ENCODE assay signal across 8 cellular contexts in genomic region chrX:6021316-6022091, GRCh38.
A peak's percentile ranks its signal among the peaks of the same experiment; 100 is the strongest.
DNase-seq lines count a peak whose midpoint lies in the region; ATAC-seq and TF ChIP-seq lines count a peak whose summit lies in the region.

No MANE protein-coding gene starts in this region.

- in situ Hi-C loops in Panc1 (cut with HindIII; ENCODE audit: low pct_unique_long_range_greater_than_20kb, low sequenced_read_pairs), result no loop called here

- TF ChIP-seq CTCF in AG04449 (IDR thresholded peaks at IDR 0.05; ENCODE audit: insufficient read depth, low read length, missing control alignments), result peak; percentile 31
- TF ChIP-seq CTCF in Panc1 (IDR thresholded peaks at IDR 0.05), result peak; percentile 68
- peak; percentile 44 for TF ChIP-seq CTCF in fibroblast of pulmonary artery (IDR thresholded peaks at IDR 0.05; ENCODE audit: low read length, missing control alignments)
- peak in 3 of 4 experiments; percentile 6 to 32 (median 30) for TF ChIP-seq CTCF in sigmoid colon (IDR thresholded peaks at IDR 0.05)

- ATAC-seq in HG03432 (IDR thresholded peaks at IDR 0.05; ENCODE audit: unreplicated experiment) (peak; percentile 50), Panc1 (no peak)
- ATAC-seq in effector memory CD8-positive, alpha-beta T cell (replicated peaks), result no peak

- CTCF ChIA-PET in AG04449 (lab: Yijun Ruan, JAX) (no interaction called here), Panc1 (lab: Charles Lee) (no interaction called here)

- DNase-seq in AG04449 (ENCODE audit: low read depth, low spot score), result no peak
- DNase-seq in GM04504 (ENCODE audit: low read depth), result peak; percentile 0
- peak; percentile 27 for DNase-seq in Panc1 (ENCODE audit: low read depth, low spot score)
- DNase-seq in fibroblast of pulmonary artery (ENCODE audit: low read depth), result peak; percentile 10
- no peak for DNase-seq in sigmoid colon
- DNase-seq in effector memory CD8-positive, alpha-beta T cell, result no peak
- no peak for DNase-seq in SKM-1 (lab: John Stamatoyannopoulos, UW; ENCODE audit: unreplicated experiment)

- no peak overlapping the region for H3K4me3 Mint-ChIP-seq in effector memory CD8-positive, alpha-beta T cell

- H3K36me3 ChIP-seq in Panc1 (ENCODE audit: control insufficient read depth, insufficient read depth, low read length), result no peaks in the 10 kb centered on the region
- no peaks in the 10 kb centered on the region for H3K36me3 ChIP-seq in sigmoid colon

- H3K36me3 Mint-ChIP-seq in effector memory CD8-positive, alpha-beta T cell (ENCODE audit: insufficient read depth), result no peaks in the 10 kb centered on the region

- BruUV-seq in Panc1 (replicated peaks; lab: Mats Ljungman, UMichigan), result no TSS peak

- H3K4me1 ChIP-seq in Panc1 (ENCODE audit: control insufficient read depth, insufficient read depth, low read length), result no peaks in the 10 kb centered on the region
- no peaks in the 10 kb centered on the region for H3K4me1 ChIP-seq in sigmoid colon

- H3K27ac Mint-ChIP-seq in effector memory CD8-positive, alpha-beta T cell, result no peak overlapping the region

- H3K4me1 Mint-ChIP-seq in effector memory CD8-positive, alpha-beta T cell (ENCODE audit: low read depth in 2 of 2), result no peaks in the 10 kb centered on the region

- no peaks in the 10 kb centered on the region for H3K27me3 Mint-ChIP-seq in effector memory CD8-positive, alpha-beta T cell

- no peaks in the 10 kb centered on the region for H3K9me3 Mint-ChIP-seq in effector memory CD8-positive, alpha-beta T cell

- no peak for TF ChIP-seq EP300 in sigmoid colon (IDR thresholded peaks at IDR 0.05)

- POLR2A ChIA-PET in AG04449 (lab: Yijun Ruan, JAX) (no interaction called here), Panc1 (lab: Charles Lee) (no interaction called here)

- no peak for TF ChIP-seq POLR2A in sigmoid colon (IDR thresholded peaks at IDR 0.05)

- WGBS in sigmoid colon, 2 donors, result 8 to 14% methylated on average over 4 of the region's 4 CpGs

- no peaks in the 10 kb centered on the region for H3K27me3 ChIP-seq in Panc1 (ENCODE audit: control insufficient read depth, insufficient read depth, low read length)
- H3K27me3 ChIP-seq in sigmoid colon, result no peaks in the 10 kb centered on the region

- H3K9me3 ChIP-seq in Panc1 (ENCODE audit: control insufficient read depth, insufficient read depth, low read depth, low read length), result no peaks in the 10 kb centered on the region
- no peaks in the 10 kb centered on the region for H3K9me3 ChIP-seq in sigmoid colon

- intact Hi-C loops in Panc1 (cut with micrococcal nuclease; ENCODE audit: unreplicated experiment) (no loop called here), sigmoid colon (cut with DNase I) (loop anchor here (10.0 kb wide), 1 partner anchor 203 kb away; the partner anchor contains the start of gene NLGN4X)

- H3K27ac ChIP-seq in Panc1 (ENCODE audit: low read length) (no peak overlapping the region), sigmoid colon (no peak overlapping the region)

- no peak overlapping the region for H3K4me3 ChIP-seq in AG04449 (ENCODE audit: low read depth, low read length)
- no peak overlapping the region for H3K4me3 ChIP-seq in Panc1 (ENCODE audit: low read depth in 2 of 2, low read length in 2 of 2)
- no peak overlapping the region for H3K4me3 ChIP-seq in fibroblast of pulmonary artery (replicated peaks; ENCODE audit: low read depth, low read length)
- H3K4me3 ChIP-seq in sigmoid colon, result no peak overlapping the region

Comparison
In these comparisons a context has a peak if more than half of its experiments do, and no peak if none do; other contexts are left out.
1. DNase-seq: peak in GM04504 (single experiment), Panc1 (single experiment) and fibroblast of pulmonary artery (single experiment); none in AG04449 (single experiment), sigmoid colon (single experiment), effector memory CD8-positive, alpha-beta T cell (0 of 3) and SKM-1 (single experiment).
2. Peak in every context shown above with its lines, with median percentiles within 50 percentile points of each other: CTCF ChIP-seq.